ENCODE assay signal across 13 cellular contexts in the genomic region with DNA sequence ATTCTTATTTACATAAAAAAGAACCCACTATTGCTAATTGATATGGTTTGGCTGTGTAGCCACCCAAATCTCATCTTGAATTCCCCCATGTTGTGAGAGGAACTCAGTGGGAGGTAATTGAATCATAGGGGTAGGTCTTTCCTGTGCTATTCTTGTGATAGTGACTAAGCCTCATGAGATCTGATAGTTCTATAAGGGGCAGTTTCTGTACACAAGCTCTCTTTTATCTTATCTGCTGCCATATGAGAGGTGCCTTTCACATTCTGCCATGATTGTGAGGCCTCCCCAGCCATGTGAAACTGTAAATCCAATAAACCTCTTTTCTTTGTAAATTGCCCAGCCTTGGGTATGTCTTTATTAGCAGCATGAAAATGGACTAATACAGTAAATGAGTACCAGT. TPM values are rescaled to one million over a fixed set of nuclear protein-coding genes. Genes with fewer than 3 reads are reported as not detected.
A peak's percentile ranks its signal among the peaks of the same experiment; 100 is the strongest.
DNase-seq lines count a peak whose midpoint lies in the region; ATAC-seq and TF ChIP-seq lines count a peak whose summit lies in the region.
"Had no signal": no experiment of that assay in that cellular context is flagged by ENCODE, and none has a peak within 500 bp of the region (broad histone marks: within the 10 kb centered on the region; RNA-seq: fewer than 3 reads in every experiment).

No MANE protein-coding gene starts in this region.

- no peak overlapping the region for H3K27ac Mint-ChIP-seq in activated CD8-positive, alpha-beta T cell treated with anti-CD3 and anti-CD28 coated beads for 36 hours
- H3K27ac Mint-ChIP-seq in activated CD8-positive, alpha-beta T cell treated with anti-CD3 and anti-CD28 coated beads, Interleukin-2, amount 10 ng/mL, durations not matched to agents 7 days and 5 days, result no peak overlapping the region
- no peak overlapping the region for H3K27ac Mint-ChIP-seq in stimulated activated memory B cell treated with anti-CD40 and anti-IgM and Interleukin-4, amounts not matched to agents 10 μg/mL and 1 μg/mL and 100 μg/mL, for 72 hours
- H3K27ac Mint-ChIP-seq: activated naive CD4-positive, alpha-beta T cell treated with anti-CD3 and anti-CD28 coated beads, Interleukin-2, amount 50 U/mL, for 24 hours; WTC11 had no signal

- BruUV-seq in PC-9 (replicated peaks; lab: Mats Ljungman, UMichigan), result no TSS peak

- H3K9me3 ChIP-seq in PC-9 (ENCODE audit: insufficient read depth, low read depth), result no peaks in the 10 kb centered on the region; the same call in 1 of the 2 replicates
- H3K9me3 ChIP-seq: A549 had no signal

- no peak for TF ChIP-seq CTCF in activated CD8-positive, alpha-beta T cell treated with anti-CD3 and anti-CD28 coated beads for 36 hours (IDR thresholded peaks at IDR 0.05)
- no peak for TF ChIP-seq CTCF in PC-9 (conservative IDR thresholded peaks at IDR 0.05)
- TF ChIP-seq CTCF in fibroblast of mammary gland (conservative IDR thresholded peaks at IDR 0.05; ENCODE audit: control insufficient read depth, insufficient read depth, low read depth, low read length), result no peak

- DNase-seq in activated CD8-positive, alpha-beta T cell treated with anti-CD3 and anti-CD28 coated beads for 36 hours, result no peak
- no peak for DNase-seq in activated CD8-positive, alpha-beta T cell treated with anti-CD3 and anti-CD28 coated beads, Interleukin-2, amount 10 ng/mL, durations not matched to agents 7 days and 5 days
- DNase-seq in PC-9 (no peak), fibroblast of mammary gland (ENCODE audit: low read depth) (peak; percentile 89), HEK293T (ENCODE audit: extremely low spot score) (no peak)
- DNase-seq in activated effector memory CD4-positive, alpha-beta T cell treated with Interleukin-2 at 50 U/mL for 16 hours, result no peak
- DNase-seq: GF-D8 had no signal

- no peaks in the 10 kb centered on the region for H3K27me3 Mint-ChIP-seq in activated CD8-positive, alpha-beta T cell treated with anti-CD3 and anti-CD28 coated beads for 36 hours
- H3K27me3 Mint-ChIP-seq in activated CD8-positive, alpha-beta T cell treated with anti-CD3 and anti-CD28 coated beads, Interleukin-2, amount 10 ng/mL, durations not matched to agents 7 days and 5 days (ENCODE audit: low read depth), result no peaks in the 10 kb centered on the region
- no peaks in the 10 kb centered on the region for H3K27me3 Mint-ChIP-seq in stimulated activated memory B cell treated with anti-CD40 and anti-IgM and Interleukin-4, amounts not matched to agents 10 μg/mL and 1 μg/mL and 100 μg/mL, for 72 hours
- H3K27me3 Mint-ChIP-seq: activated naive CD4-positive, alpha-beta T cell treated with anti-CD3 and anti-CD28 coated beads, Interleukin-2, amount 50 U/mL, for 24 hours had no signal

- CTCF ChIA-PET in activated CD8-positive, alpha-beta T cell treated with anti-CD3 and anti-CD28 coated beads for 36 hours (lab: Charles Lee), result no interaction called here
- CTCF ChIA-PET in activated CD8-positive, alpha-beta T cell treated with anti-CD3 and anti-CD28 coated beads, Interleukin-2, amount 10 ng/mL, durations not matched to agents 7 days and 5 days (lab: Charles Lee), result no interaction called here
- CTCF ChIA-PET in PC-9 (lab: Charles Lee) (no interaction called here), HEK293T (lab: Yijun Ruan, JAX) (interaction anchor here (0.6 kb wide), 1 partner anchor 1018 kb away, joined by 3 read pairs; no protein-coding TSS in a partner anchor)

- no peaks in the 10 kb centered on the region for H3K27me3 ChIP-seq in PC-9 (ENCODE audit: insufficient read depth, low read depth)

- H3K4me2 ChIP-seq in PC-9, result no peak overlapping the region
- H3K4me2 ChIP-seq: A549 had no signal

- intact Hi-C loops in activated CD8-positive, alpha-beta T cell treated with anti-CD3 and anti-CD28 coated beads for 36 hours (cut with micrococcal nuclease), result no loop called here
- intact Hi-C loops in PC-9 (cut with micrococcal nuclease; ENCODE audit: unreplicated experiment), result no loop called here

- peaks cover 1% of the 10 kb centered on the region for H3K4me1 Mint-ChIP-seq in activated CD8-positive, alpha-beta T cell treated with anti-CD3 and anti-CD28 coated beads for 36 hours (ENCODE audit: low read depth)
- no peaks in the 10 kb centered on the region for H3K4me1 Mint-ChIP-seq in activated CD8-positive, alpha-beta T cell treated with anti-CD3 and anti-CD28 coated beads, Interleukin-2, amount 10 ng/mL, durations not matched to agents 7 days and 5 days (ENCODE audit: low read depth)
- no peaks in the 10 kb centered on the region for H3K4me1 Mint-ChIP-seq in stimulated activated memory B cell treated with anti-CD40 and anti-IgM and Interleukin-4, amounts not matched to agents 10 μg/mL and 1 μg/mL and 100 μg/mL, for 72 hours
- H3K4me1 Mint-ChIP-seq: activated naive CD4-positive, alpha-beta T cell treated with anti-CD3 and anti-CD28 coated beads, Interleukin-2, amount 50 U/mL, for 24 hours had no signal

- H3K9me3 Mint-ChIP-seq in activated CD8-positive, alpha-beta T cell treated with anti-CD3 and anti-CD28 coated beads for 36 hours, result peaks cover 5% of the 10 kb centered on the region
- H3K9me3 Mint-ChIP-seq in activated CD8-positive, alpha-beta T cell treated with anti-CD3 and anti-CD28 coated beads, Interleukin-2, amount 10 ng/mL, durations not matched to agents 7 days and 5 days (ENCODE audit: insufficient read depth), result no peaks in the 10 kb centered on the region
- H3K9me3 Mint-ChIP-seq in stimulated activated memory B cell treated with anti-CD40 and anti-IgM and Interleukin-4, amounts not matched to agents 10 μg/mL and 1 μg/mL and 100 μg/mL, for 72 hours, result peaks cover 6% of the 10 kb centered on the region

- no peaks in the 10 kb centered on the region for H3K36me3 Mint-ChIP-seq in activated CD8-positive, alpha-beta T cell treated with anti-CD3 and anti-CD28 coated beads for 36 hours (ENCODE audit: low read depth)
- no peaks in the 10 kb centered on the region for H3K36me3 Mint-ChIP-seq in activated CD8-positive, alpha-beta T cell treated with anti-CD3 and anti-CD28 coated beads, Interleukin-2, amount 10 ng/mL, durations not matched to agents 7 days and 5 days (ENCODE audit: low read depth)
- H3K36me3 Mint-ChIP-seq in stimulated activated memory B cell treated with anti-CD40 and anti-IgM and Interleukin-4, amounts not matched to agents 10 μg/mL and 1 μg/mL and 100 μg/mL, for 72 hours, result no peaks in the 10 kb centered on the region

- ATAC-seq in activated CD8-positive, alpha-beta T cell treated with anti-CD3 and anti-CD28 coated beads for 36 hours, result peak; percentile 70
- ATAC-seq in activated CD8-positive, alpha-beta T cell treated with anti-CD3 and anti-CD28 coated beads, Interleukin-2, amount 10 ng/mL, durations not matched to agents 7 days and 5 days, result no peak
- ATAC-seq in stimulated activated memory B cell treated with anti-CD40 and anti-IgM and Interleukin-4, amounts not matched to agents 10 μg/mL and 1 μg/mL and 100 μg/mL, for 72 hours, result peak; percentile 51
- no peak for ATAC-seq in GM18858 (IDR thresholded peaks at IDR 0.05; ENCODE audit: unreplicated experiment)
- ATAC-seq: A549, sciatic nerve, WTC11 had no signal

- H3K4me3 ChIP-seq in PC-9 (no peak overlapping the region), fibroblast of mammary gland (ENCODE audit: control insufficient read depth, low read depth, low read length) (no peak overlapping the region)
- H3K4me3 ChIP-seq: A549 had no signal

- H3K4me1 ChIP-seq in PC-9 (replicated peaks; ENCODE audit: insufficient read depth), result no peaks in the 10 kb centered on the region
- H3K4me1 ChIP-seq: A549 had no signal

- no peaks in the 10 kb centered on the region for H3K79me2 ChIP-seq in PC-9 (ENCODE audit: low read depth)

- no peaks in the 10 kb centered on the region for H3F3A ChIP-seq in PC-9 (ENCODE audit: insufficient read depth, low read depth)

- no peak overlapping the region for H3K27ac ChIP-seq in PC-9
- H3K27ac ChIP-seq: A549 had no signal

- POLR2A ChIA-PET in activated CD8-positive, alpha-beta T cell treated with anti-CD3 and anti-CD28 coated beads for 36 hours (lab: Charles Lee), result no interaction called here
- POLR2A ChIA-PET in activated CD8-positive, alpha-beta T cell treated with anti-CD3 and anti-CD28 coated beads, Interleukin-2, amount 10 ng/mL, durations not matched to agents 7 days and 5 days (lab: Charles Lee), result no interaction called here
- POLR2A ChIA-PET in PC-9 (lab: Charles Lee; ENCODE audit: unreplicated experiment), result no interaction called here
- POLR2A ChIA-PET in HEK293T (lab: Yijun Ruan, JAX), result no interaction called here

- H4K20me1 ChIP-seq in PC-9 (ENCODE audit: insufficient read depth), result no peaks in the 10 kb centered on the region

- H3K36me3 ChIP-seq in PC-9 (ENCODE audit: low read depth), result no peaks in the 10 kb centered on the region

- H3K9me2 ChIP-seq in PC-9 (ENCODE audit: insufficient read depth), result no peaks in the 10 kb centered on the region

- H2AFZ ChIP-seq in PC-9, result peak overlapping the region; percentile 25; the same call in 1 of the 2 replicates

- H3K4me3 Mint-ChIP-seq in activated CD8-positive, alpha-beta T cell treated with anti-CD3 and anti-CD28 coated beads for 36 hours, result no peak overlapping the region
- no peak overlapping the region for H3K4me3 Mint-ChIP-seq in activated CD8-positive, alpha-beta T cell treated with anti-CD3 and anti-CD28 coated beads, Interleukin-2, amount 10 ng/mL, durations not matched to agents 7 days and 5 days
- no peak overlapping the region for H3K4me3 Mint-ChIP-seq in stimulated activated memory B cell treated with anti-CD40 and anti-IgM and Interleukin-4, amounts not matched to agents 10 μg/mL and 1 μg/mL and 100 μg/mL, for 72 hours
- H3K4me3 Mint-ChIP-seq: activated naive CD4-positive, alpha-beta T cell treated with anti-CD3 and anti-CD28 coated beads, Interleukin-2, amount 50 U/mL, for 24 hours; WTC11 had no signal

TF ChIP-seq in HEK293T, 16 proteins besides CTCF, POLR2A, EP300 and RAD21:
- no peak for TF ChIP-seq BHLHE40 (IDR thresholded peaks at IDR 0.05; ENCODE audit: borderline replicate concordance)
- no peak for TF ChIP-seq ZNF384 (IDR thresholded peaks at IDR 0.05)
- TF ChIP-seq NFRKB (IDR thresholded peaks at IDR 0.05), result no peak
- no peak for TF ChIP-seq HDGF (IDR thresholded peaks at IDR 0.05; ENCODE audit: borderline replicate concordance)
- TF ChIP-seq L3MBTL2 (conservative IDR thresholded peaks at IDR 0.05), result no peak
- TF ChIP-seq FOXK2 (IDR thresholded peaks at IDR 0.05), result no peak
- no peak for TF ChIP-seq FOXM1 (IDR thresholded peaks at IDR 0.05; ENCODE audit: borderline replicate concordance)
- TF ChIP-seq ELF4 (IDR thresholded peaks at IDR 0.05), result no peak
- no peak for TF ChIP-seq SUZ12 (IDR thresholded peaks at IDR 0.05)
- TF ChIP-seq FOXA1 (IDR thresholded peaks at IDR 0.05), result no peak
- no peak for TF ChIP-seq LEF1 (IDR thresholded peaks at IDR 0.05; ENCODE audit: borderline replicate concordance)
- TF ChIP-seq CTBP1 (IDR thresholded peaks at IDR 0.05; ENCODE audit: borderline replicate concordance), result no peak

RNA-seq across cellular contexts. Expression of a gene that starts 58.2 kb away (rescaled TPM):
- not detected for total RNA-seq in activated CD8-positive, alpha-beta T cell treated with anti-CD3 and anti-CD28 coated beads for 36 hours
- not detected for total RNA-seq in activated CD8-positive, alpha-beta T cell treated with anti-CD3 and anti-CD28 coated beads, Interleukin-2, amount 10 ng/mL, durations not matched to agents 7 days and 5 days
- 2.8 and 5.0 TPM in 2 replicates for total RNA-seq in PC-9 (2021)

Comparison
In these comparisons a context has a peak if more than half of its experiments do, and no peak if none do; other contexts are left out.
1. ATAC-seq: peak in activated CD8-positive, alpha-beta T cell treated with anti-CD3 and anti-CD28 coated beads for 36 hours (single experiment) and stimulated activated memory B cell treated with anti-CD40 and anti-IgM and Interleukin-4, amounts not matched to agents 10 μg/mL and 1 μg/mL and 100 μg/mL, for 72 hours (single experiment); none in activated CD8-positive, alpha-beta T cell treated with anti-CD3 and anti-CD28 coated beads, Interleukin-2, amount 10 ng/mL, durations not matched to agents 7 days and 5 days (single experiment) and GM18858 (single experiment).